27 cellular contexts compared by ENCODE assay signal in the genomic region with DNA sequence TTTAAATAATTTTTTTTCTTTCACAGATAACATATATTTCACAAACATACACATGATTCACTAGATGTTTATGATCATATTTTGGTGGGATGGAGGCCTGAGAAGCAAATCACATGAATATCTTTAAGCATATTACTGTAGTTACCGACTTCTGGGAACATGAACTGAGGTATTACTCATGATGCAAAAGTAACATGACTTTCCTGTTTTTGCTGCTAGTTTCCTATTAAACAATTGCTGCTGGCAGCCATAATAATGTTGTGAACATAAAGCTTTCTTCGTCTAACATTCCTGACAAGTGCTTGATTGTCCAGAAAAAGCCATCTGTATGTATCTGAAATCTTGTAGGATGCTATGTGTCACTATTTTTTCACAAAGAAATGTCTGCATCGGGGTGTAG.
A peak's percentile ranks its signal among the peaks of the same experiment; 100 is the strongest.
DNase-seq lines count a peak whose midpoint lies in the region; ATAC-seq, FAIRE-seq and TF ChIP-seq lines count a peak whose summit lies in the region.
"Had no signal": no experiment of that assay in that cellular context is flagged by ENCODE, and none has a peak within 500 bp of the region (broad histone marks: within the 10 kb centered on the region; RNA-seq: fewer than 3 reads in every experiment).

No MANE protein-coding gene starts in this region.

- H3K9ac ChIP-seq in IMR-90 (ENCODE audit: low read depth, low read length) (no peak overlapping the region), endothelial cell of umbilical vein (replicated peaks; ENCODE audit: extremely low read depth, insufficient read depth, low read length) (peak overlapping the region; percentile 42)
- H3K9ac ChIP-seq: KMS-11 had no signal

- no peak overlapping the region for H3K56ac ChIP-seq in IMR-90 (ENCODE audit: extremely low read depth, insufficient read depth, low read length)

- H3K4ac ChIP-seq in IMR-90 (ENCODE audit: low read depth, low read length), result no peak overlapping the region

- no peak overlapping the region for H4K91ac ChIP-seq in IMR-90 (ENCODE audit: insufficient read depth, low read depth, low read length)

- H3K9me3 ChIP-seq in IMR-90 (ENCODE audit: control insufficient read depth, insufficient read depth, low read length) (no peaks in the 10 kb centered on the region), endothelial cell of umbilical vein (replicated peaks; ENCODE audit: control insufficient read depth, insufficient read depth, low read length) (no peaks in the 10 kb centered on the region)
- H3K9me3 ChIP-seq: HAP-1, SJSA1 had no signal

- no peak overlapping the region for H3K23ac ChIP-seq in IMR-90 (ENCODE audit: low read depth, low read length)

- H3K79me2 ChIP-seq in endothelial cell of umbilical vein (ENCODE audit: control insufficient read depth, insufficient read depth, low read length), result no peaks in the 10 kb centered on the region

- H3K18ac ChIP-seq in IMR-90 (ENCODE audit: low read depth, low read length), result no peak overlapping the region

- H3K4me1 ChIP-seq in IMR-90 (ENCODE audit: control insufficient read depth, insufficient read depth, low read length) (peaks cover 5% of the 10 kb centered on the region), endothelial cell of umbilical vein (ENCODE audit: control insufficient read depth, extremely low read depth, insufficient read depth, low read length) (peaks cover 36% of the 10 kb centered on the region)
- H3K4me1 ChIP-seq: HAP-1 had no signal

- no peak overlapping the region for H2AK9ac ChIP-seq in IMR-90 (replicated peaks; ENCODE audit: low read depth, low read length, poor library complexity)

- dilution Hi-C loops in IMR-90 (cut with HindIII; ENCODE audit: low sequenced_read_pairs, unreplicated experiment), result no loop called here
- dilution Hi-C loops in endothelial cell of umbilical vein (cut with MboI; ENCODE audit: extremely low pct_ligation_motif_present, low sequenced_read_pairs), result no loop called here

- TF ChIP-seq CTCF in IMR-90 (conservative IDR thresholded peaks at IDR 0.05; ENCODE audit: low read depth, low read length), result no peak
- no peak for TF ChIP-seq CTCF in endothelial cell of umbilical vein (IDR thresholded peaks at IDR 0.05; ENCODE audit: extremely low read depth in 1 of 2, insufficient read depth in 1 of 2, low read depth in 1 of 2, low read length in 2 of 2)
- TF ChIP-seq CTCF in GM10248 (IDR thresholded peaks at IDR 0.05; ENCODE audit: control extremely low read depth, extremely low read depth, low read depth, missing control alignments), result no peak

- H3K27me3 ChIP-seq in IMR-90 (ENCODE audit: control insufficient read depth, insufficient read depth, low read length) (no peaks in the 10 kb centered on the region), endothelial cell of umbilical vein (ENCODE audit: control insufficient read depth in 2 of 2, insufficient read depth in 2 of 2, low read length in 2 of 2) (no peaks in the 10 kb centered on the region)
- H3K27me3 ChIP-seq: SJSA1 had no signal

- no peak overlapping the region for H3K4me2 ChIP-seq in IMR-90 (ENCODE audit: low read depth, low read length)
- peak overlapping the region; percentile 42 for H3K4me2 ChIP-seq in endothelial cell of umbilical vein (ENCODE audit: insufficient read depth, low read length)
- H3K4me2 ChIP-seq: KMS-11, PC-9 had no signal

- TF ChIP-seq POLR2A in IMR-90 (IDR thresholded peaks at IDR 0.05; ENCODE audit: low read depth, low read length) (no peak), endothelial cell of umbilical vein (IDR thresholded peaks at IDR 0.05; ENCODE audit: low read depth, low read length) (no peak)

- POLR2A ChIA-PET in IMR-90 (lab: Charles Lee; ENCODE audit: unreplicated experiment) (no interaction called here), endothelial cell of umbilical vein (lab: Charles Lee) (no interaction called here), GM10248 (lab: Yijun Ruan, JAX) (no interaction called here)

- H3K36me3 ChIP-seq in IMR-90 (ENCODE audit: control insufficient read depth, insufficient read depth, low read length) (no peaks in the 10 kb centered on the region), endothelial cell of umbilical vein (ENCODE audit: control insufficient read depth in 2 of 2, extremely low read depth in 1 of 2, insufficient read depth in 2 of 2, low read length in 2 of 2) (no peaks in the 10 kb centered on the region)
- H3K36me3 ChIP-seq: HAP-1, SJSA1 had no signal

- peak; percentile 19 for DNase-seq in IMR-90
- peak; percentile 96 for DNase-seq in endothelial cell of umbilical vein (ENCODE audit: low read depth, low spot score)
- DNase-seq in left kidney (ENCODE audit: low read depth, low spot score), result peak; percentile 1
- peak; percentile 37 for DNase-seq in renal cortical epithelial cell (ENCODE audit: low read depth)
- no peak for DNase-seq in GM10248 (ENCODE audit: extremely low spot score)
- DNase-seq in COLO829 (ENCODE audit: low spot score), result no peak
- DNase-seq: CD8-positive, alpha-beta T cell; DMS79 treated with DMSO at 0.1 percent for 48 hours; GF-D8; HFFc6; MM.1S; NCI-H1048; NCI-H1436 treated with DMSO at 0.1 percent for 48 hours; NCI-H187 treated with DMSO at 0.1 percent for 48 hours; NCI-H2171 treated with DMSO at 0.1 percent for 48 hours; NCI-H82; NK-92 treated with Interleukin-12 subunit alpha and Interleukin-12 subunit beta, amount 100 ng/mL, for 24 hours; Right ventricle myocardium superior had no signal

- ATAC-seq in IMR-90 (ENCODE audit: low read depth) (no peak), HG03342 (IDR thresholded peaks at IDR 0.05; ENCODE audit: unreplicated experiment) (no peak), GM18870 (IDR thresholded peaks at IDR 0.05; ENCODE audit: unreplicated experiment) (no peak)
- ATAC-seq: CD8-positive, alpha-beta T cell had no signal

- no peak overlapping the region for H4K8ac ChIP-seq in IMR-90 (ENCODE audit: low read depth in 2 of 2, low read length in 2 of 2)

- CTCF ChIA-PET in IMR-90 (lab: Yijun Ruan, JAX) (interaction anchor here (0.7 kb wide), 1 partner anchor 51 kb away, joined by 3 read pairs; no protein-coding TSS in a partner anchor), endothelial cell of umbilical vein (lab: Charles Lee) (interaction anchor here (0.9 to 2.6 kb wide), 7 partner anchors 16 to 275 kb away, joined by 3 to 14 read pairs (median 4); no protein-coding TSS in a partner anchor), GM10248 (lab: Yijun Ruan, JAX) (interaction anchor here (0.7 to 1.3 kb wide), 3 partner anchors 24 to 36 kb away, joined by 3 read pairs; no protein-coding TSS in a partner anchor)

- no peak overlapping the region for H2AFZ ChIP-seq in IMR-90 (replicated peaks; ENCODE audit: low read length, poor library complexity)
- H2AFZ ChIP-seq in endothelial cell of umbilical vein (ENCODE audit: low read depth, low read length), result peak overlapping the region; percentile 69
- H2AFZ ChIP-seq: PC-9 had no signal

- in situ Hi-C loops in IMR-90 (cut with MboI; ENCODE audit: low sequenced_read_pairs), result no loop called here

- no peak overlapping the region for H4K5ac ChIP-seq in IMR-90 (ENCODE audit: low read depth, low read length)

- FAIRE-seq in endothelial cell of umbilical vein (lab: Jason Lieb, UNC), result peak; percentile 88
- FAIRE-seq: GM12892, GM19239 had no signal

- no peak overlapping the region for H2BK5ac ChIP-seq in IMR-90 (ENCODE audit: low read depth, low read length, poor library complexity, severe bottlenecking)

- H2BK20ac ChIP-seq in IMR-90 (ENCODE audit: low read depth, low read length), result no peak overlapping the region

- no peak overlapping the region for H3K14ac ChIP-seq in IMR-90 (replicated peaks; ENCODE audit: low read depth, low read length)

- H2BK120ac ChIP-seq in IMR-90 (ENCODE audit: low read depth, low read length), result no peak overlapping the region

- H3K27ac ChIP-seq in IMR-90 (ENCODE audit: insufficient read depth, low read length) (no peak overlapping the region), endothelial cell of umbilical vein (ENCODE audit: insufficient read depth, low read depth, low read length) (peak overlapping the region; percentile 87)
- H3K27ac ChIP-seq: C4-2B, KMS-11, PC-9, SJSA1 had no signal

- WGBS in IMR-90 (ENCODE audit: extremely low coverage in 2 of 2, insufficient read length in 1 of 2), 2 experiments, result no CpG with 5 or more reads among the region's 3 CpGs

- H3K9me1 ChIP-seq in IMR-90 (ENCODE audit: insufficient read depth, low read length) (peaks cover 5% of the 10 kb centered on the region), endothelial cell of umbilical vein (replicated peaks; ENCODE audit: control insufficient read depth, extremely low read depth, insufficient read depth, low read length) (no peaks in the 10 kb centered on the region)

- intact Hi-C loops in IMR-90 (cut with micrococcal nuclease), result no loop called here
- intact Hi-C loops in endothelial cell of umbilical vein (cut with micrococcal nuclease), result no loop called here

- H2AK5ac ChIP-seq in IMR-90 (ENCODE audit: low read depth, low read length), result no peak overlapping the region

- TF ChIP-seq RAD21 in IMR-90 (IDR thresholded peaks at IDR 0.05; ENCODE audit: low read length), result no peak

- H4K20me1 ChIP-seq in IMR-90 (ENCODE audit: insufficient read depth, low read length) (no peaks in the 10 kb centered on the region; the same call in 1 of the 2 replicates), endothelial cell of umbilical vein (replicated peaks; ENCODE audit: control insufficient read depth, extremely low read depth, insufficient read depth, low read length) (no peaks in the 10 kb centered on the region)

- BruUV-seq in IMR-90 (replicated peaks; lab: Mats Ljungman, UMichigan), result no TSS peak
- BruUV-seq in endothelial cell of umbilical vein (replicated peaks; lab: Mats Ljungman, UMichigan), result no TSS peak

- no peak overlapping the region for H3K4me3 ChIP-seq in IMR-90 (ENCODE audit: insufficient read depth, low read depth, low read length)
- H3K4me3 ChIP-seq in endothelial cell of umbilical vein (replicated peaks in 1 of 3; ENCODE audit: insufficient read depth in 1 of 3, low read depth in 1 of 3, low read length in 3 of 3), result no peak overlapping the region
- H3K4me3 ChIP-seq: HAP-1, PC-9, SJSA1 had no signal

- H2BK15ac ChIP-seq in IMR-90 (ENCODE audit: low read depth, low read length), result no peak overlapping the region

- no peaks in the 10 kb centered on the region for H3K79me1 ChIP-seq in IMR-90 (ENCODE audit: low read depth in 1 of 2, low read length in 2 of 2)

TF ChIP-seq in IMR-90, 13 proteins besides CTCF, POLR2A, EP300 and RAD21 (continues in another document):
- no peak for TF ChIP-seq RFX5 (IDR thresholded peaks at IDR 0.05; ENCODE audit: low read depth, low read length)
- no peak for TF ChIP-seq CEBPB (IDR thresholded peaks at IDR 0.05; ENCODE audit: low read depth, low read length)

TF ChIP-seq in endothelial cell of umbilical vein, 7 proteins besides CTCF, POLR2A, EP300 and RAD21 (continues in another document):
- TF ChIP-seq, protein P1, sequence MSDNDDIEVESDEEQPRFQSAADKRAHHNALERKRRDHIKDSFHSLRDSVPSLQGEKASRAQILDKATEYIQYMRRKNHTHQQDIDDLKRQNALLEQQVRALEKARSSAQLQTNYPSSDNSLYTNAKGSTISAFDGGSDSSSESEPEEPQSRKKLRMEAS (IDR thresholded peaks at IDR 0.05; ENCODE audit: insufficient read depth, insufficient read length), result no peak
- TF ChIP-seq POLR2AphosphoS5 (IDR thresholded peaks at IDR 0.05; ENCODE audit: insufficient read depth, low read depth, low read length), result no peak
- TF ChIP-seq GATA2 (IDR thresholded peaks at IDR 0.05; ENCODE audit: insufficient read depth, insufficient read length, low read depth, low read length), result no peak
- peak; percentile 46 for TF ChIP-seq FOS (IDR thresholded peaks at IDR 0.05; ENCODE audit: borderline replicate concordance, insufficient read depth, low read length)

Comparison
In these comparisons a context has a peak if more than half of its experiments do, and no peak if none do; other contexts are left out.
1. DNase-seq: peak in IMR-90 (single experiment), endothelial cell of umbilical vein (single experiment), left kidney (single experiment) and renal cortical epithelial cell (single experiment); none in GM10248 (single experiment) and COLO829 (single experiment).